ENCODE assay signal across 1 cellular context in genomic region chr17:78117027-78117981, GRCh38.
TF ChIP-seq lines count a peak whose summit lies in the region.

No MANE protein-coding gene starts in this region.

TF ChIP-seq in HepG2, 621 proteins besides CTCF, POLR2A, EP300 and RAD21 (continues in another document):
- TF ChIP-seq PITX1 (CRISPR knock-in tag; IDR thresholded peaks at IDR 0.05) (peak; percentile 16; the same call in 1 of the 2 replicates), ZNF678 (CRISPR knock-in tag; IDR thresholded peaks at IDR 0.05) (0 out of 2 replicates have a peak, but pooled peaks have one; percentile 26), FOXP4 (CRISPR knock-in tag; IDR thresholded peaks at IDR 0.05) (no peak; the same call in 1 of the 2 replicates), ESRRA (CRISPR knock-in tag; IDR thresholded peaks at IDR 0.05; ENCODE audit: low read depth) (peak; percentile 61; the same call in 1 of the 2 replicates), ZNF607 (CRISPR knock-in tag; IDR thresholded peaks at IDR 0.05; ENCODE audit: borderline replicate concordance) (no peak; the same call in 1 of the 2 replicates), CBFB (CRISPR knock-in tag; IDR thresholded peaks at IDR 0.05) (no peak), ZFP37 (CRISPR knock-in tag; IDR thresholded peaks at IDR 0.05; ENCODE audit: borderline replicate concordance) (no peak), SPEN (CRISPR knock-in tag; IDR thresholded peaks at IDR 0.05; ENCODE audit: low read depth) (0 out of 2 replicates have a peak, but pooled peaks have one; percentile 18), ZNF558 (CRISPR knock-in tag; IDR thresholded peaks at IDR 0.05; ENCODE audit: borderline replicate concordance) (peak; percentile 33; the same call in 1 of the 2 replicates), MEIS1 (CRISPR knock-in tag; IDR thresholded peaks at IDR 0.05; ENCODE audit: borderline replicate concordance) (peak; percentile 36; the same call in 1 of the 2 replicates), ZBTB33 (CRISPR knock-in tag; IDR thresholded peaks at IDR 0.05) (peak; percentile 36; the same call in 1 of the 2 replicates), MYNN (CRISPR knock-in tag; IDR thresholded peaks at IDR 0.05; ENCODE audit: low read depth) (no peak), HDAC1 (CRISPR knock-in tag; IDR thresholded peaks at IDR 0.05) (peak; percentile 78), HOXA3 (CRISPR knock-in tag; IDR thresholded peaks at IDR 0.05) (peak; percentile 58; the same call in 1 of the 2 replicates), ZNF691 (CRISPR knock-in tag; IDR thresholded peaks at IDR 0.05; ENCODE audit: borderline replicate concordance, low read depth) (peak; percentile 78; the same call in 1 of the 2 replicates), PATZ1 (CRISPR knock-in tag; IDR thresholded peaks at IDR 0.05) (peak; percentile 68), ZNF605 (CRISPR knock-in tag; IDR thresholded peaks at IDR 0.05) (peak; percentile 36; the same call in 1 of the 2 replicates)
- TF ChIP-seq, protein P1, sequence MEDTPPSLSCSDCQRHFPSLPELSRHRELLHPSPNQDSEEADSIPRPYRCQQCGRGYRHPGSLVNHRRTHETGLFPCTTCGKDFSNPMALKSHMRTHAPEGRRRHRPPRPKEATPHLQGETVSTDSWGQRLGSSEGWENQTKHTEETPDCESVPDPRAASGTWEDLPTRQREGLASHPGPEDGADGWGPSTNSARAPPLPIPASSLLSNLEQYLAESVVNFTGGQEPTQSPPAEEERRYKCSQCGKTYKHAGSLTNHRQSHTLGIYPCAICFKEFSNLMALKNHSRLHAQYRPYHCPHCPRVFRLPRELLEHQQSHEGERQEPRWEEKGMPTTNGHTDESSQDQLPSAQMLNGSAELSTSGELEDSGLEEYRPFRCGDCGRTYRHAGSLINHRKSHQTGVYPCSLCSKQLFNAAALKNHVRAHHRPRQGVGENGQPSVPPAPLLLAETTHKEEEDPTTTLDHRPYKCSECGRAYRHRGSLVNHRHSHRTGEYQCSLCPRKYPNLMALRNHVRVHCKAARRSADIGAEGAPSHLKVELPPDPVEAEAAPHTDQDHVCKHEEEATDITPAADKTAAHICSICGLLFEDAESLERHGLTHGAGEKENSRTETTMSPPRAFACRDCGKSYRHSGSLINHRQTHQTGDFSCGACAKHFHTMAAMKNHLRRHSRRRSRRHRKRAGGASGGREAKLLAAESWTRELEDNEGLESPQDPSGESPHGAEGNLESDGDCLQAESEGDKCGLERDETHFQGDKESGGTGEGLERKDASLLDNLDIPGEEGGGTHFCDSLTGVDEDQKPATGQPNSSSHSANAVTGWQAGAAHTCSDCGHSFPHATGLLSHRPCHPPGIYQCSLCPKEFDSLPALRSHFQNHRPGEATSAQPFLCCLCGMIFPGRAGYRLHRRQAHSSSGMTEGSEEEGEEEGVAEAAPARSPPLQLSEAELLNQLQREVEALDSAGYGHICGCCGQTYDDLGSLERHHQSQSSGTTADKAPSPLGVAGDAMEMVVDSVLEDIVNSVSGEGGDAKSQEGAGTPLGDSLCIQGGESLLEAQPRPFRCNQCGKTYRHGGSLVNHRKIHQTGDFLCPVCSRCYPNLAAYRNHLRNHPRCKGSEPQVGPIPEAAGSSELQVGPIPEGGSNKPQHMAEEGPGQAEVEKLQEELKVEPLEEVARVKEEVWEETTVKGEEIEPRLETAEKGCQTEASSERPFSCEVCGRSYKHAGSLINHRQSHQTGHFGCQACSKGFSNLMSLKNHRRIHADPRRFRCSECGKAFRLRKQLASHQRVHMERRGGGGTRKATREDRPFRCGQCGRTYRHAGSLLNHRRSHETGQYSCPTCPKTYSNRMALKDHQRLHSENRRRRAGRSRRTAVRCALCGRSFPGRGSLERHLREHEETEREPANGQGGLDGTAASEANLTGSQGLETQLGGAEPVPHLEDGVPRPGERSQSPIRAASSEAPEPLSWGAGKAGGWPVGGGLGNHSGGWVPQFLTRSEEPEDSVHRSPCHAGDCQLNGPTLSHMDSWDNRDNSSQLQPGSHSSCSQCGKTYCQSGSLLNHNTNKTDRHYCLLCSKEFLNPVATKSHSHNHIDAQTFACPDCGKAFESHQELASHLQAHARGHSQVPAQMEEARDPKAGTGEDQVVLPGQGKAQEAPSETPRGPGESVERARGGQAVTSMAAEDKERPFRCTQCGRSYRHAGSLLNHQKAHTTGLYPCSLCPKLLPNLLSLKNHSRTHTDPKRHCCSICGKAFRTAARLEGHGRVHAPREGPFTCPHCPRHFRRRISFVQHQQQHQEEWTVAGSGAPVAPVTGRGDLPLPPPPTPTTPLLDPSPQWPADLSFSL (CRISPR knock-in tag; IDR thresholded peaks at IDR 0.05): no peak
- TF ChIP-seq, protein P2, sequence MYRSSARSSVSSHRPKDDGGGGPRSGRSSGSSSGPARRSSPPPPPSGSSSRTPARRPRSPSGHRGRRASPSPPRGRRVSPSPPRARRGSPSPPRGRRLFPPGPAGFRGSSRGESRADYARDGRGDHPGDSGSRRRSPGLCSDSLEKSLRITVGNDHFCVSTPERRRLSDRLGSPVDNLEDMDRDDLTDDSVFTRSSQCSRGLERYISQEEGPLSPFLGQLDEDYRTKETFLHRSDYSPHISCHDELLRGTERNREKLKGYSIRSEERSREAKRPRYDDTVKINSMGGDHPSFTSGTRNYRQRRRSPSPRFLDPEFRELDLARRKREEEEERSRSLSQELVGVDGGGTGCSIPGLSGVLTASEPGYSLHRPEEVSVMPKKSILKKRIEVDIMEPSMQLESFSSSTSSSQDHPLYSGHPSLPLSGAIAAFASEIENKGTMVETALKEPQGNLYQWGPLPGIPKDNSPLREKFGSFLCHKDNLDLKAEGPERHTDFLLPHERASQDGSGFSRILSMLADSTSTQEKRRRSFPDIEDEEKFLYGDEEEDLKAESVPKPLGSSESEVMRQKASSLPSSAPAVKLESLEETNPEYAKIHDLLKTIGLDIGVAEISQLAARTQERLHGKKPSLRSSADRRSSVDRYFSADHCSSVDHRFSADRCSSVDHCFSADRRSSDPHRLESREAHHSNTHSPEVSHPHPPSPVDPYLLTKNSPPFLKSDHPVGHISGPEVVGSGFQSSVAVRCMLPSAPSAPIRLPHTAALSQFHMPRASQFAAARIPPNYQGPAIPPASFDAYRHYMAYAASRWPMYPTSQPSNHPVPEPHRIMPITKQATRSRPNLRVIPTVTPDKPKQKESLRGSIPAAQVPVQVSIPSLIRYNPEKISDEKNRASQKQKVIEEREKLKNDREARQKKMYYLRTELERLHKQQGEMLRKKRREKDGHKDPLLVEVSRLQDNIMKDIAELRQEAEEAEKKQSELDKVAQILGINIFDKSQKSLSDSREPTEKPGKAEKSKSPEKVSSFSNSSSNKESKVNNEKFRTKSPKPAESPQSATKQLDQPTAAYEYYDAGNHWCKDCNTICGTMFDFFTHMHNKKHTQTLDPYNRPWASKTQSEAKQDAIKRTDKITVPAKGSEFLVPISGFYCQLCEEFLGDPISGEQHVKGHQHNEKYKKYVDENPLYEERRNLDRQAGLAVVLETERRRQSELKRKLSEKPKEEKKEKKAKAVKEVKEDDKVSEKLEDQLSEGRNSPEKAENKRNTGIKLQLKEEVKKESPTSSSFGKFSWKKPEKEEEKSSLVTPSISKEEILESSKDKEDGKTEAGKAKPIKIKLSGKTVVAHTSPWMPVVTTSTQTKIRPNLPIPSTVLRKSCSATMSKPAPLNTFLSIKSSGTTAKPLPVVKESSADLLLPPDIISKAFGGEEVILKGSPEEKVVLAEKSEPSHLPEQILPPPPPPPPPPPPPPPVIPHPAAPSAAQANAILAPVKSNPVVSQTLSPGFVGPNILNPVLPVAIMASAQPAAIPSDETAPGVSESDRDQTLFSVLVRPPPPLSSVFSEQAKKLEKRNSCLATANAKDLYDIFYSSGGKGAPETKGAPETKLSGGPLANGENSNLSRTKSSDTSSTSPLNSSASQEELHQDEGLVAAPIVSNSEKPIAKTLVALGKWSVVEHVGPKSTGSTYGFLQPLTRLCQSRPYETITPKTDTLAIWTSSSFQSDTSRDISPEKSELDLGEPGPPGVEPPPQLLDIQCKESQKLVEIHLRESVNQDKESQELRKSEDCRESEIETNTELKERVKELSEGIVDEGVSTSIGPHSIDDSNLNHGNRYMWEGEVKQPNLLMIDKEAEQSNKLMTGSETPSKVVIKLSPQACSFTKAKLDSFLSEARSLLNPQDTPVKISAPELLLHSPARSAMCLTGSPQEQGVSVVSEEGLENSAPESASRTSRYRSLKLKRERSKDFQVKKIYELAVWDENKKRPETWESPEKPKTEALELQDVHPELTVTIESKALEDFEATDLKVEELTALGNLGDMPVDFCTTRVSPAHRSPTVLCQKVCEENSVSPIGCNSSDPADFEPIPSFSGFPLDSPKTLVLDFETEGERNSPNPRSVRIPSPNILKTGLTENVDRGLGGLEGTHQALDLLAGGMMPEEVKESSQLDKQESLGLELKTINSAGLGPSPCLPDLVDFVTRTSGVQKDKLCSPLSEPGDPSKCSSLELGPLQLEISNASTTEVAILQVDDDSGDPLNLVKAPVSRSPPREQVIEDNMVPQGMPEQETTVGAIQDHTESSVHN (CRISPR knock-in tag; IDR thresholded peaks at IDR 0.05): peak; percentile 68; the same call in 1 of the 2 replicates
